ENCODE assay signal across 1 cellular context in the genomic region with DNA sequence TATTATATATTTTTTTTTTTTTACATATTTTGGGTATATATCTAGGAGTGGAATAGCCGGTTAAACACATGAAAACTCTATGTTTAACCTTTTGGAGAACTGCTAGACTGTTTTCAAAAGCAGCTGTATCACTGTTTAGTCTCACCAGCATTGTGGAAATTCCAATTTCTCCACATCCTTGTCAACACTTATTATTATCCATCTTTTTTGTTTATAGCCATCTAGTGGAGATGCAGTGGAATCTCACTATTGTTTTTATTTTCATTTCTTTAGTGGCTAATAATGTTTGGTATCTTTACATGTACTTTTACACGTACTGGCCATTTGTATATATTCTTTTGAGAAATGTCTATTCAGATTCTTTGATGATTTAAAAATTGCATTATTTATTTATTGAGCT.
TF ChIP-seq lines count a peak whose summit lies in the region.

No MANE protein-coding gene starts in this region.

TF ChIP-seq in IMR-90, 13 proteins besides CTCF, POLR2A, EP300 and RAD21:
- no peak for TF ChIP-seq CHD1 (IDR thresholded peaks at IDR 0.05; ENCODE audit: low read depth, low read length)
- TF ChIP-seq, protein P1, sequence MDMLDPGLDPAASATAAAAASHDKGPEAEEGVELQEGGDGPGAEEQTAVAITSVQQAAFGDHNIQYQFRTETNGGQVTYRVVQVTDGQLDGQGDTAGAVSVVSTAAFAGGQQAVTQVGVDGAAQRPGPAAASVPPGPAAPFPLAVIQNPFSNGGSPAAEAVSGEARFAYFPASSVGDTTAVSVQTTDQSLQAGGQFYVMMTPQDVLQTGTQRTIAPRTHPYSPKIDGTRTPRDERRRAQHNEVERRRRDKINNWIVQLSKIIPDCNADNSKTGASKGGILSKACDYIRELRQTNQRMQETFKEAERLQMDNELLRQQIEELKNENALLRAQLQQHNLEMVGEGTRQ (IDR thresholded peaks at IDR 0.05; ENCODE audit: low read depth, low read length): no peak
- TF ChIP-seq SMC3 (IDR thresholded peaks at IDR 0.05; ENCODE audit: low read depth, low read length): no peak
- TF ChIP-seq, protein P2, sequence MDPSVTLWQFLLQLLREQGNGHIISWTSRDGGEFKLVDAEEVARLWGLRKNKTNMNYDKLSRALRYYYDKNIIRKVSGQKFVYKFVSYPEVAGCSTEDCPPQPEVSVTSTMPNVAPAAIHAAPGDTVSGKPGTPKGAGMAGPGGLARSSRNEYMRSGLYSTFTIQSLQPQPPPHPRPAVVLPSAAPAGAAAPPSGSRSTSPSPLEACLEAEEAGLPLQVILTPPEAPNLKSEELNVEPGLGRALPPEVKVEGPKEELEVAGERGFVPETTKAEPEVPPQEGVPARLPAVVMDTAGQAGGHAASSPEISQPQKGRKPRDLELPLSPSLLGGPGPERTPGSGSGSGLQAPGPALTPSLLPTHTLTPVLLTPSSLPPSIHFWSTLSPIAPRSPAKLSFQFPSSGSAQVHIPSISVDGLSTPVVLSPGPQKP (IDR thresholded peaks at IDR 0.05; ENCODE audit: borderline replicate concordance, low read depth, low read length): no peak
- no peak for TF ChIP-seq CEBPB (IDR thresholded peaks at IDR 0.05; ENCODE audit: low read depth, low read length)
- TF ChIP-seq BHLHE40 (IDR thresholded peaks at IDR 0.05; ENCODE audit: low read depth, low read length): no peak
- no peak for TF ChIP-seq MAZ (IDR thresholded peaks at IDR 0.05; ENCODE audit: borderline replicate concordance, low read depth, low read length)
- no peak for TF ChIP-seq RFX5 (IDR thresholded peaks at IDR 0.05; ENCODE audit: low read depth, low read length)
- TF ChIP-seq RCOR1 (IDR thresholded peaks at IDR 0.05; ENCODE audit: insufficient replicate concordance, low read length): no peak
- no peak for TF ChIP-seq MAFK (IDR thresholded peaks at IDR 0.05; ENCODE audit: low read depth, low read length)
- no peak for TF ChIP-seq NFE2L2 (IDR thresholded peaks at IDR 0.05; ENCODE audit: low read depth, low read length)
- no peak for TF ChIP-seq FOS (IDR thresholded peaks at IDR 0.05; ENCODE audit: low read depth, low read length)
- TF ChIP-seq MXI1 (IDR thresholded peaks at IDR 0.05; ENCODE audit: borderline replicate concordance, low read depth, low read length): no peak
